ENCODE assay signal across 18 cellular contexts in genomic region chr16:66976746-66977145, GRCh38. TPM values are rescaled to one million over a fixed set of nuclear protein-coding genes. Genes with fewer than 3 reads are reported as not detected.
DNase-seq lines count a peak whose midpoint lies in the region; ATAC-seq and TF ChIP-seq lines count a peak whose summit lies in the region.
"Had no signal": no experiment of that assay in that cellular context is flagged by ENCODE, and none has a peak within 500 bp of the region (broad histone marks: within the 10 kb centered on the region; RNA-seq: fewer than 3 reads in every experiment).

No MANE protein-coding gene starts in this region.

- H3K4me3 ChIP-seq in BLaER1 treated with 17β-estradiol and CSF1 and Interleukin-3, amounts not matched to agents 10 nM and 100 nM = no peak overlapping the region
- H3K4me3 ChIP-seq in right lobe of liver = no peak overlapping the region
- H3K4me3 ChIP-seq: suprapubic skin had no signal

- POLR2A ChIA-PET in activated CD4-positive, alpha-beta memory T cell treated with anti-CD3 and anti-CD28 coated beads, Interleukin-2, amount 10 ng/mL, durations not matched to agents 7 days and 5 days (lab: Charles Lee) = interaction anchor here (1.2 to 3.2 kb wide), 4 partner anchors 9 to 182 kb away, joined by 4 to 13 read pairs (median 8); partner anchors contain the start of genes FBXL8 and TRADD

- H3K27ac ChIP-seq in BLaER1 treated with 17β-estradiol and CSF1 and Interleukin-3, amounts not matched to agents 10 nM and 100 nM = no peak overlapping the region
- H3K27ac ChIP-seq in right lobe of liver = no peak overlapping the region
- H3K27ac ChIP-seq in foreskin keratinocyte = no peak overlapping the region
- H3K27ac ChIP-seq: HL-60, suprapubic skin had no signal

- 26% methylated on average over 10 of the region's 13 CpGs for WGBS in right lobe of liver (ENCODE audit: insufficient coverage, low coverage, low lambda C conversion rate, missing lambda C conversion rate)

- ATAC-seq in right lobe of liver (peak in 3 of 4 donors; percentile 7 to 29 (median 8)), HG02798 (IDR thresholded peaks at IDR 0.05; ENCODE audit: poor library complexity, unreplicated experiment) (no peak), foreskin keratinocyte (no peak)
- no peak for ATAC-seq in stimulated activated memory B cell treated with anti-CD40 and anti-IgM and Interleukin-4, amounts not matched to agents 10 μg/mL and 1 μg/mL and 100 μg/mL, for 72 hours

- peaks cover 29 to 40% (median 39%) of the 10 kb centered on the region in 10 experiments for H3K4me1 ChIP-seq in BLaER1 treated with 17β-estradiol and CSF1 and Interleukin-3, amounts not matched to agents 10 nM and 100 nM
- H3K4me1 ChIP-seq in right lobe of liver = peaks cover 0 to 5% (median 3%) of the 10 kb centered on the region in 4 donors
- H3K4me1 ChIP-seq in foreskin keratinocyte = peaks cover 2% of the 10 kb centered on the region

- 0 out of 22 replicates have a peak, but pooled peaks cover 0 to 7% (median 0%) of the 10 kb centered on the region in 11 experiments for H4K20me1 ChIP-seq in BLaER1 treated with 17β-estradiol and CSF1 and Interleukin-3, amounts not matched to agents 10 nM and 100 nM

- no peaks in the 10 kb centered on the region for H3K27me3 Mint-ChIP-seq in activated CD4-positive, alpha-beta memory T cell treated with anti-CD3 and anti-CD28 coated beads, Interleukin-2, amount 10 ng/mL, durations not matched to agents 7 days and 5 days
- peaks cover 30% of the 10 kb centered on the region for H3K27me3 Mint-ChIP-seq in stimulated activated memory B cell treated with anti-CD40 and anti-IgM and Interleukin-4, amounts not matched to agents 10 μg/mL and 1 μg/mL and 100 μg/mL, for 72 hours

- H3K27ac Mint-ChIP-seq in activated CD4-positive, alpha-beta memory T cell treated with anti-CD3 and anti-CD28 coated beads, Interleukin-2, amount 10 ng/mL, durations not matched to agents 7 days and 5 days = peak overlapping the region; percentile 35
- H3K27ac Mint-ChIP-seq in stimulated activated memory B cell treated with anti-CD40 and anti-IgM and Interleukin-4, amounts not matched to agents 10 μg/mL and 1 μg/mL and 100 μg/mL, for 72 hours = no peak overlapping the region
- H3K27ac Mint-ChIP-seq: activated T-cell treated with anti-CD3 and anti-CD28 coated beads, Interleukin-2, amount 50 U/mL, for 72 hours had no signal

- CTCF ChIA-PET in activated CD4-positive, alpha-beta memory T cell treated with anti-CD3 and anti-CD28 coated beads, Interleukin-2, amount 10 ng/mL, durations not matched to agents 7 days and 5 days (lab: Charles Lee) = interaction anchor here (0.6 to 6.7 kb wide), 19 partner anchors 13 to 184 kb away, joined by 3 to 38 read pairs (median 6); partner anchors contain the start of genes B3GNT9 and CES3

- peaks cover 2% of the 10 kb centered on the region for H3K9me3 Mint-ChIP-seq in activated CD4-positive, alpha-beta memory T cell treated with anti-CD3 and anti-CD28 coated beads, Interleukin-2, amount 10 ng/mL, durations not matched to agents 7 days and 5 days
- no peaks in the 10 kb centered on the region for H3K9me3 Mint-ChIP-seq in stimulated activated memory B cell treated with anti-CD40 and anti-IgM and Interleukin-4, amounts not matched to agents 10 μg/mL and 1 μg/mL and 100 μg/mL, for 72 hours
- H3K9me3 Mint-ChIP-seq: activated T-cell treated with anti-CD3 and anti-CD28 coated beads, Interleukin-2, amount 50 U/mL, for 72 hours had no signal

- peaks cover 50% of the 10 kb centered on the region for H3K4me1 Mint-ChIP-seq in activated CD4-positive, alpha-beta memory T cell treated with anti-CD3 and anti-CD28 coated beads, Interleukin-2, amount 10 ng/mL, durations not matched to agents 7 days and 5 days
- H3K4me1 Mint-ChIP-seq in stimulated activated memory B cell treated with anti-CD40 and anti-IgM and Interleukin-4, amounts not matched to agents 10 μg/mL and 1 μg/mL and 100 μg/mL, for 72 hours = peaks cover 6% of the 10 kb centered on the region

- intact Hi-C loops in right lobe of liver (cut with DNase I) = loop anchor here in 1 of 2 donors (10.0 kb wide), 1 partner anchor 178 kb away; the partner anchor contains the start of genes B3GNT9, FBXL8 and TRADD

- TF ChIP-seq POLR2A in right lobe of liver (IDR thresholded peaks at IDR 0.05) = no peak

- no peaks in the 10 kb centered on the region for H3K27me3 ChIP-seq in BLaER1 treated with 17β-estradiol and CSF1 and Interleukin-3, amounts not matched to agents 10 nM and 100 nM
- no peaks in the 10 kb centered on the region for H3K27me3 ChIP-seq in right lobe of liver
- peaks cover 3% of the 10 kb centered on the region for H3K27me3 ChIP-seq in foreskin keratinocyte
- H3K27me3 ChIP-seq: suprapubic skin had no signal

- peaks cover 3% of the 10 kb centered on the region for H3K36me3 Mint-ChIP-seq in activated CD4-positive, alpha-beta memory T cell treated with anti-CD3 and anti-CD28 coated beads, Interleukin-2, amount 10 ng/mL, durations not matched to agents 7 days and 5 days (ENCODE audit: low read depth)
- no peaks in the 10 kb centered on the region for H3K36me3 Mint-ChIP-seq in stimulated activated memory B cell treated with anti-CD40 and anti-IgM and Interleukin-4, amounts not matched to agents 10 μg/mL and 1 μg/mL and 100 μg/mL, for 72 hours

- H3K9me3 ChIP-seq in BLaER1 treated with 17β-estradiol and CSF1 and Interleukin-3, amounts not matched to agents 10 nM and 100 nM (replicated peaks in 1 of 11) = no peaks in the 10 kb centered on the region
- no peaks in the 10 kb centered on the region for H3K9me3 ChIP-seq in right lobe of liver
- H3K9me3 ChIP-seq: SK-N-SH, suprapubic skin had no signal

- no peak for DNase-seq in activated CD4-positive, alpha-beta memory T cell treated with anti-CD3 and anti-CD28 coated beads, Interleukin-2, amount 10 ng/mL, durations not matched to agents 7 days and 5 days
- DNase-seq in right lobe of liver = no peak
- DNase-seq in foreskin keratinocyte = no peak
- DNase-seq: activated CD4-positive, alpha-beta T cell treated with anti-CD3 and anti-CD28 coated beads, Interleukin-2, amount 50 U/mL, for 1 hour; activated T-cell treated with anti-CD3 and anti-CD28 coated beads, Interleukin-2, amount 50 U/mL, for 72 hours; left cardiac atrium; MV-4-11; NCI-H2081; NCI-H524 treated with DMSO at 0.1 percent for 48 hours; SK-N-SH; stimulated activated CD4-positive, alpha-beta T cell treated with anti-CD3 and anti-CD28 coated beads, Interleukin-4, amount 100 ng/mL, for 1 hour had no signal

- H3K4me3 Mint-ChIP-seq in activated CD4-positive, alpha-beta memory T cell treated with anti-CD3 and anti-CD28 coated beads, Interleukin-2, amount 10 ng/mL, durations not matched to agents 7 days and 5 days = no peak overlapping the region
- no peak overlapping the region for H3K4me3 Mint-ChIP-seq in stimulated activated memory B cell treated with anti-CD40 and anti-IgM and Interleukin-4, amounts not matched to agents 10 μg/mL and 1 μg/mL and 100 μg/mL, for 72 hours

- H3K4me2 ChIP-seq in BLaER1 treated with 17β-estradiol and CSF1 and Interleukin-3, amounts not matched to agents 10 nM and 100 nM = peak overlapping the region; percentile 48 to 80 (median 61); a peak in 21 of 22 replicates
- H3K4me2 ChIP-seq: SK-N-SH had no signal

- H3K36me3 ChIP-seq in BLaER1 treated with 17β-estradiol and CSF1 and Interleukin-3, amounts not matched to agents 10 nM and 100 nM = no peaks in the 10 kb centered on the region
- peaks cover 0 to 4% (median 0%) of the 10 kb centered on the region in 4 donors for H3K36me3 ChIP-seq in right lobe of liver
- H3K36me3 ChIP-seq: suprapubic skin had no signal

- TF ChIP-seq CTCF in right lobe of liver (IDR thresholded peaks at IDR 0.05) (no peak), foreskin keratinocyte (conservative IDR thresholded peaks at IDR 0.05) (no peak)

- H3K9ac ChIP-seq in BLaER1 treated with 17β-estradiol and CSF1 and Interleukin-3, amounts not matched to agents 10 nM and 100 nM = no peak overlapping the region; a peak in 1 of 22 replicates
- H3K9ac ChIP-seq: SK-N-SH had no signal

RNA-seq across cellular contexts. Expression of gene CES4A, which starts 11.6 kb away (rescaled TPM):
- total RNA-seq in activated CD4-positive, alpha-beta memory T cell treated with anti-CD3 and anti-CD28 coated beads, Interleukin-2, amount 10 ng/mL, durations not matched to agents 7 days and 5 days = 10 to 100 TPM; 37.8 to 39.3 TPM
- total RNA-seq in right lobe of liver = 10 to 100 TPM in 4 of 6 experiments, 1 to 10 TPM in 2; 5.2 to 54.7 (median 15.3) TPM
- total RNA-seq in foreskin keratinocyte = 2.8 and 3.4 TPM in 2 replicates
- 2.9 and 4.2 TPM in 2 replicates for polyA plus RNA-seq in foreskin keratinocyte

RNA-seq across cellular contexts. Expression of gene CES3, which starts 15.7 kb away (rescaled TPM):
- total RNA-seq in activated CD4-positive, alpha-beta memory T cell treated with anti-CD3 and anti-CD28 coated beads, Interleukin-2, amount 10 ng/mL, durations not matched to agents 7 days and 5 days = 1 to 10 TPM; 6.1 to 6.3 TPM
- total RNA-seq in right lobe of liver = 10 to 100 TPM; 19.1 to 82.4 (median 35.9) TPM
- total RNA-seq in foreskin keratinocyte = 0.88 and 1.1 TPM in 2 replicates
- polyA plus RNA-seq in foreskin keratinocyte = 0.43 and 0.55 TPM in 2 replicates
- total RNA-seq: osteoblast had no signal

RNA-seq across cellular contexts. Expression of gene CES2, which starts 41.4 kb away (rescaled TPM):
- total RNA-seq in activated CD4-positive, alpha-beta memory T cell treated with anti-CD3 and anti-CD28 coated beads, Interleukin-2, amount 10 ng/mL, durations not matched to agents 7 days and 5 days = 10 to 100 TPM; 32.9 to 33.5 TPM
- total RNA-seq in right lobe of liver = 100 to 1,000 TPM; 226 to 357 (median 263) TPM
- 33.5 and 34.0 TPM in 2 replicates for total RNA-seq in foreskin keratinocyte
- polyA plus RNA-seq in foreskin keratinocyte = 16.9 and 19.0 TPM in 2 replicates

RNA-seq across cellular contexts. Expression of gene CIAO2B, which starts 42.5 kb away (rescaled TPM):
- total RNA-seq in activated CD4-positive, alpha-beta memory T cell treated with anti-CD3 and anti-CD28 coated beads, Interleukin-2, amount 10 ng/mL, durations not matched to agents 7 days and 5 days = 100 to 1,000 TPM; 116 to 121 TPM
- total RNA-seq in right lobe of liver = 100 to 1,000 TPM in 2 of 6 experiments, 10 to 100 TPM in 4; 40.6 to 111 (median 47.4) TPM
- total RNA-seq in foreskin keratinocyte = 118 and 134 TPM in 2 replicates
- 176 and 179 TPM in 2 replicates for polyA plus RNA-seq in foreskin keratinocyte

RNA-seq across cellular contexts. Expression of gene RRAD, which starts 51.4 kb away (rescaled TPM):
- total RNA-seq in activated CD4-positive, alpha-beta memory T cell treated with anti-CD3 and anti-CD28 coated beads, Interleukin-2, amount 10 ng/mL, durations not matched to agents 7 days and 5 days = 1 to 10 TPM; 1.0 to 1.3 TPM
- total RNA-seq in right lobe of liver = 1 to 10 TPM in 3 of 6 experiments, under 1 TPM in 2, not detected in 1; 0.51 to 7.7 (median 3.0) TPM
- 1.5 and 2.2 TPM in 2 replicates for total RNA-seq in foreskin keratinocyte
- 1.7 and 3.1 TPM in 2 replicates for polyA plus RNA-seq in foreskin keratinocyte
- total RNA-seq: H1 had no signal

Comparison
In these comparisons a context has a peak if more than half of its experiments do, and no peak if none do; other contexts are left out.
1. ATAC-seq: peak in right lobe of liver (3 of 4); none in HG02798 (single experiment), stimulated activated memory B cell treated with anti-CD40 and anti-IgM and Interleukin-4, amounts not matched to agents 10 μg/mL and 1 μg/mL and 100 μg/mL, for 72 hours (single experiment) and foreskin keratinocyte (single experiment).